1 cellular context compared by ENCODE assay signal in genomic region chr4:40265910-40266274, GRCh38.
TF ChIP-seq lines count a peak whose summit lies in the region.

No MANE protein-coding gene starts in this region.

TF ChIP-seq in GM12878, 131 proteins besides CTCF, POLR2A, EP300 and RAD21 (continued from another document):
- TF ChIP-seq, protein P1, sequence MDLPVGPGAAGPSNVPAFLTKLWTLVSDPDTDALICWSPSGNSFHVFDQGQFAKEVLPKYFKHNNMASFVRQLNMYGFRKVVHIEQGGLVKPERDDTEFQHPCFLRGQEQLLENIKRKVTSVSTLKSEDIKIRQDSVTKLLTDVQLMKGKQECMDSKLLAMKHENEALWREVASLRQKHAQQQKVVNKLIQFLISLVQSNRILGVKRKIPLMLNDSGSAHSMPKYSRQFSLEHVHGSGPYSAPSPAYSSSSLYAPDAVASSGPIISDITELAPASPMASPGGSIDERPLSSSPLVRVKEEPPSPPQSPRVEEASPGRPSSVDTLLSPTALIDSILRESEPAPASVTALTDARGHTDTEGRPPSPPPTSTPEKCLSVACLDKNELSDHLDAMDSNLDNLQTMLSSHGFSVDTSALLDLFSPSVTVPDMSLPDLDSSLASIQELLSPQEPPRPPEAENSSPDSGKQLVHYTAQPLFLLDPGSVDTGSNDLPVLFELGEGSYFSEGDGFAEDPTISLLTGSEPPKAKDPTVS (IDR thresholded peaks at IDR 0.05; ENCODE audit: low read depth, low read length) = no peak
